Comparison of ENCODE assay signal across 11 cellular contexts in the genomic region with DNA sequence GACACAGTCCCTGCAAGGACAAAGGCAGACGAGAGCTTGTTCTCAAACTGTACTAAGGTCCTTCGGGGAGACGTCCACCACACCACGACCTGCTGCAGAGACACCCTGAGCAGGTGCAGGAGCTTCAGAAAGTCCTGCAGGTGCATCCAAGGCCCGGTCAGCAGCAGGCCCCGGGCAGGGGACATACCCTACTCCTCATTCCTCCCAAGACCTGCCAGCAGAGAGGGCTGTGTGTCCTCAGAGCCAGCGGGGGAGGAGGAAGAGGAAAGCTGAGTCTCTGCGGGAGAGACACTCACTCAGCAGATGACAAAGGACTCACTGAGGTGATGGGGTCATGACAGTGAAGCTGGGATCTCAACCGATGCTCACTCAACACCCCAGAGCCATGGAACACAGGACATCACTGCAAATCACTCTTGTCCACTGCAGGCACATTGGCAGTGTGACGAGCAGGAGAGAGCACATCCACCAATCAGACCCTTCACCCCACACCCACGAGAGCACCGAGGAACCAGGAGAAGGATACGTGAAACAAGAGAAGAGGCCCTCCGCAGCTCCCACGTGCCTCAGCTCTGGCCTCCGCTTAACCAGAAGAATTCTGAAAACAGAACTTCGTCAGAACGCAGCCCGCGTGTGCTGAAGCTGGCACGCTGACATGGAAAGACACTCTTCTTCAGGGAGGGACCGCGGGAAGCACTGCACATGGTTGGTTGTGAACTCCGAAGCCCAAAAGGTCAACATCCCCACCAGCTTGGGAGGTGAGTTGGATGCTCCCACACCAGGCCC.
"Had no signal": no experiment of that assay in that cellular context is flagged by ENCODE, and none has a peak within 500 bp of the region (broad histone marks: within the 10 kb centered on the region; RNA-seq: fewer than 3 reads in every experiment).

No MANE protein-coding gene starts in this region.

- H3K9me3 ChIP-seq: stomach, uterus had no signal

- H3K4me3 ChIP-seq: skin epidermis, stomach, uterus had no signal

- H3K27ac ChIP-seq: skin epidermis, stomach, uterus had no signal

- H3K9me3 Mint-ChIP-seq: activated naive CD8-positive, alpha-beta T cell treated with anti-CD3 and anti-CD28 coated beads, Interleukin-2, amount 50 U/mL, for 24 hours; activated T-cell treated with anti-CD3 and anti-CD28 coated beads, Interleukin-2, amount 50 U/mL, for 24 hours; central memory CD8-positive, alpha-beta T cell; dendritic cell treated with granulocyte-macrophage colony-stimulating factor and Interleukin-4, amounts not matched to agents 40 ng/mL and 50 ng/mL, for 4 days; effector memory CD8-positive, alpha-beta T cell; natural killer cell had no signal

- H3K4me3 Mint-ChIP-seq: activated naive CD8-positive, alpha-beta T cell treated with anti-CD3 and anti-CD28 coated beads, Interleukin-2, amount 50 U/mL, for 24 hours; activated T-cell treated with anti-CD3 and anti-CD28 coated beads, Interleukin-2, amount 50 U/mL, for 24 hours; central memory CD8-positive, alpha-beta T cell; dendritic cell treated with granulocyte-macrophage colony-stimulating factor and Interleukin-4, amounts not matched to agents 40 ng/mL and 50 ng/mL, for 4 days; effector memory CD8-positive, alpha-beta T cell; natural killer cell had no signal

- H3K27me3 ChIP-seq: stomach, uterus had no signal

- H3K27ac Mint-ChIP-seq: activated naive CD8-positive, alpha-beta T cell treated with anti-CD3 and anti-CD28 coated beads, Interleukin-2, amount 50 U/mL, for 24 hours; activated T-cell treated with anti-CD3 and anti-CD28 coated beads, Interleukin-2, amount 50 U/mL, for 24 hours; dendritic cell treated with granulocyte-macrophage colony-stimulating factor and Interleukin-4, amounts not matched to agents 40 ng/mL and 50 ng/mL, for 4 days; effector memory CD8-positive, alpha-beta T cell; natural killer cell had no signal

- ATAC-seq: activated naive CD8-positive, alpha-beta T cell treated with anti-CD3 and anti-CD28 coated beads, Interleukin-2, amount 50 U/mL, for 24 hours; effector memory CD8-positive, alpha-beta T cell; natural killer cell had no signal

- H3K27me3 Mint-ChIP-seq: activated naive CD8-positive, alpha-beta T cell treated with anti-CD3 and anti-CD28 coated beads, Interleukin-2, amount 50 U/mL, for 24 hours; activated T-cell treated with anti-CD3 and anti-CD28 coated beads, Interleukin-2, amount 50 U/mL, for 24 hours; central memory CD8-positive, alpha-beta T cell; dendritic cell treated with granulocyte-macrophage colony-stimulating factor and Interleukin-4, amounts not matched to agents 40 ng/mL and 50 ng/mL, for 4 days; effector memory CD8-positive, alpha-beta T cell had no signal

- DNase-seq: activated naive CD8-positive, alpha-beta T cell treated with anti-CD3 and anti-CD28 coated beads, Interleukin-2, amount 50 U/mL, for 24 hours; activated T-cell treated with anti-CD3 and anti-CD28 coated beads, Interleukin-2, amount 50 U/mL, for 24 hours; effector memory CD8-positive, alpha-beta T cell; hippocampal formation; natural killer cell; stomach; T-helper 2 cell; uterus had no signal

- H3K36me3 ChIP-seq: uterus had no signal

- H3K36me3 Mint-ChIP-seq: natural killer cell had no signal
